22 cellular contexts compared by ENCODE assay signal in genomic region chr11:20117291-20117690, GRCh38. TPM values are rescaled to one million over a fixed set of nuclear protein-coding genes. Genes with fewer than 3 reads are reported as not detected.
"Had no signal": no experiment of that assay in that cellular context is flagged by ENCODE, and none has a peak within 500 bp of the region (broad histone marks: within the 10 kb centered on the region; RNA-seq: fewer than 3 reads in every experiment).

No MANE protein-coding gene starts in this region.

- H3K9ac ChIP-seq: parathyroid adenoma had no signal

- H2AFZ ChIP-seq: parathyroid adenoma had no signal

- H3K79me2 ChIP-seq: parathyroid adenoma had no signal

- H3K9me3 ChIP-seq: breast epithelium, esophagus squamous epithelium, heart left ventricle, prostate gland, tibial nerve had no signal

- H3K4me1 ChIP-seq: breast epithelium, parathyroid adenoma had no signal

- H3K4me3 ChIP-seq: breast epithelium, esophagus squamous epithelium, heart left ventricle, prostate gland, tibial nerve had no signal

- H3K36me3 ChIP-seq: breast epithelium, prostate gland had no signal

- ATAC-seq: effector memory CD8-positive, alpha-beta T cell; foreskin keratinocyte had no signal

- H3K27ac ChIP-seq: breast epithelium, epithelial cell of prostate, esophagus squamous epithelium, foreskin keratinocyte, heart left ventricle, parathyroid adenoma, prostate gland, tibial nerve had no signal

- H3K27me3 ChIP-seq: breast epithelium, esophagus squamous epithelium, foreskin keratinocyte, heart left ventricle, tibial nerve had no signal

- DNase-seq: effector memory CD8-positive, alpha-beta T cell; esophagus squamous epithelium; foreskin keratinocyte; heart left ventricle; hippocampal formation; kidney glomerular epithelial cell; retina; small intestine; stimulated activated CD4-positive, alpha-beta T cell treated with anti-CD3 and anti-CD28 coated beads, Interleukin-2, amount 100 ng/mL, for 48 hours; stimulated activated naive CD4-positive, alpha-beta T cell treated with Interleukin-2 at 50 U/mL for 16 hours had no signal

RNA-seq across cellular contexts. Expression of gene DBX1, which starts 43.0 kb away (rescaled TPM):
- total RNA-seq: breast epithelium; esophagus squamous epithelium; foreskin keratinocyte; heart left ventricle; liver; lung microvascular endothelial cell; mucosa of gallbladder; natural killer cell treated with Interleukin-12 subunit alpha and Interleukin-12 subunit beta and Interleukin-15 and Interleukin-18, amount 100 ng/mL, for 72 hours; omental fat pad; prostate gland; temporal lobe; tibial nerve; urinary bladder had no signal
- polyA plus RNA-seq: foreskin keratinocyte, heart left ventricle, liver, small intestine, urinary bladder had no signal
